In the genomic region with DNA sequence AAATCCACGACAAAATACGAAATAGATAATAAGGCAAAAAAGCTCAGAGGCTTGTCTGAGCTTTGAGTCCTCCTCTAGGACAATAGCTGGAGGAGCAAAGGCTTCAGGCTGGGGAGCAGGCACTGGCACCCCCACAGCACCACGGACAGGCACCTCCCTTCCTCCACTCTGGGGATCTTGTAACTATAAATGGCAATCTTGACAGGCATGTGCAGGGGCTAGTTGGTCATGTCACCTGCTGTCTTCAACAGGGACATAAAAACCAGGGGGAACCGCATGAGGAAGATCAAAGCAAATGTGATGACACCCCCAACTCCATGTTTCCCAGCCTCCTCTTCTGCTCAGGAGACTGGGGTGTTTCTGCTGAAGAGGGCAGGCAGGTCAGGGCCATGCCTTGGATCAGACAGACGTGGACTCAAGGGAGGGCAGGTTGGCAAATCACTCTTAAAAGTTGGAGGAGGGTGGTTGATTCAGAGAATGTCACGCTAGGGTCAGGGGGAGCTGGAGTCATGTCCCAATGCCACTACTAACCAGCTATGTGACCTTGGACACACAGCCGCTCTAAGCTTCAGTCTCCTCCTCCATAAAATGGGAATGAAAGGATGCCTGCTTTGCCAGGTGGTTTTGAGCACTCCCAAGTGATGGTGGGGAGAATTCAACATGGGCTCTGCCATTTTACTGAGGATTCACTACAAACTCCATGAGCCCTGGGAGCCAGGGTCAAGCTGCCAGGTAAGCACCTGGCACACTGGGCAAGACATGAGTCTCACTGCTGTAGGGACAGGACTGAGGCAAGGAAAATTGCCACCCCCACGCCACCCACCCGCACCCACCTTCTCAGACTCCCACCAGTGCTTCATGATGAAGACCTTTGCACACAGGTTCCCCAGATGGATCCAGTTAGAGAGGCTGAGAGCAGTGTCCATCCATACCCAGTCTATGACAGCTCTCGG, we compare ENCODE assay signal across 23 cellular contexts. TPM values are rescaled to one million over a fixed set of nuclear protein-coding genes. Genes with fewer than 3 reads are reported as not detected.
DNase-seq lines count a peak whose midpoint lies in the region; ATAC-seq and TF ChIP-seq lines count a peak whose summit lies in the region.
"Had no signal": no experiment of that assay in that cellular context is flagged by ENCODE, and none has a peak within 500 bp of the region (broad histone marks: within the 10 kb centered on the region; RNA-seq: fewer than 3 reads in every experiment).

No MANE protein-coding gene starts in this region.

- H3K4me1 Mint-ChIP-seq in stimulated activated memory B cell treated with anti-CD40 and anti-IgM and Interleukin-4, amounts not matched to agents 10 μg/mL and 1 μg/mL and 100 μg/mL, for 72 hours, result no peaks in the 10 kb centered on the region
- no peaks in the 10 kb centered on the region for H3K4me1 Mint-ChIP-seq in activated T-helper 1 cell treated with anti-CD3 and anti-CD28 coated beads, Interleukin-12 subunit alpha, Interleukin-12 subunit beta, Interleukin-2, Interleukin-4 antibody, amounts not matched to agents 30 ng/mL and 10 ng/mL and 1 ng/mL, durations not matched to agents 14 hours and 24 hours and 36 hours (ENCODE audit: low read depth)

- ATAC-seq in RWPE2 (ENCODE audit: low read depth) (no peak), GM21515 (IDR thresholded peaks at IDR 0.05; ENCODE audit: unreplicated experiment) (no peak)
- ATAC-seq in stimulated activated memory B cell treated with anti-CD40 and anti-IgM and Interleukin-4, amounts not matched to agents 10 μg/mL and 1 μg/mL and 100 μg/mL, for 72 hours, result peak; percentile 20
- ATAC-seq: HCT116, Right ventricle myocardium inferior had no signal

- DNase-seq in activated effector memory CD4-positive, alpha-beta T cell treated with anti-CD3 and anti-CD28 coated beads, Interleukin-2, amount 50 U/mL, for 16 hours, result peak; percentile 31
- DNase-seq in activated effector memory CD4-positive, alpha-beta T cell treated with Interleukin-2 at 50 U/mL for 16 hours, result no peak
- DNase-seq in RWPE2 (ENCODE audit: low spot score), result peak; percentile 55
- peak; percentile 86 for DNase-seq in esophagus muscularis mucosa (ENCODE audit: extremely low spot score)
- DNase-seq in WERI-Rb-1, result no peak
- no peak for DNase-seq in activated T-helper 1 cell treated with anti-CD3 and anti-CD28 coated beads, Interleukin-12 subunit alpha, Interleukin-12 subunit beta, Interleukin-2, Interleukin-4 antibody, amounts not matched to agents 30 ng/mL and 10 ng/mL and 1 ng/mL, durations not matched to agents 14 hours and 24 hours and 36 hours (ENCODE audit: low spot score)
- DNase-seq: DMS153, GOT3, Karpas-422, NCI-H1694, NCI-H2081, NCI-H2171, NCI-H345, NCI-H524 treated with DMSO at 0.1 percent for 48 hours, NCI-H82 had no signal

- H3K27me3 ChIP-seq in RWPE2 (ENCODE audit: insufficient read depth, poor library complexity, severe bottlenecking) (peaks cover 59% of the 10 kb centered on the region), esophagus muscularis mucosa (peaks cover 0 to 24% (median 0%) of the 10 kb centered on the region in 4 donors), WERI-Rb-1 (ENCODE audit: insufficient read depth, low read depth, severe bottlenecking) (peaks cover 41% of the 10 kb centered on the region)
- H3K27me3 ChIP-seq: BLaER1 had no signal

- no peak overlapping the region for H3K27ac ChIP-seq in RWPE2 (ENCODE audit: poor library complexity, severe bottlenecking)
- H3K27ac ChIP-seq in esophagus muscularis mucosa (replicated peaks in 1 of 4), result no peak overlapping the region
- H3K27ac ChIP-seq in WERI-Rb-1, result no peak overlapping the region
- H3K27ac ChIP-seq: BLaER1, SJSA1 had no signal

- H3K27ac Mint-ChIP-seq in stimulated activated memory B cell treated with anti-CD40 and anti-IgM and Interleukin-4, amounts not matched to agents 10 μg/mL and 1 μg/mL and 100 μg/mL, for 72 hours, result no peak overlapping the region
- no peak overlapping the region for H3K27ac Mint-ChIP-seq in activated T-helper 1 cell treated with anti-CD3 and anti-CD28 coated beads, Interleukin-12 subunit alpha, Interleukin-12 subunit beta, Interleukin-2, Interleukin-4 antibody, amounts not matched to agents 30 ng/mL and 10 ng/mL and 1 ng/mL, durations not matched to agents 14 hours and 24 hours and 36 hours
- H3K27ac Mint-ChIP-seq: CD4-positive, alpha-beta T cell had no signal

- no peak overlapping the region for H3K4me3 Mint-ChIP-seq in stimulated activated memory B cell treated with anti-CD40 and anti-IgM and Interleukin-4, amounts not matched to agents 10 μg/mL and 1 μg/mL and 100 μg/mL, for 72 hours
- H3K4me3 Mint-ChIP-seq in activated T-helper 1 cell treated with anti-CD3 and anti-CD28 coated beads, Interleukin-12 subunit alpha, Interleukin-12 subunit beta, Interleukin-2, Interleukin-4 antibody, amounts not matched to agents 30 ng/mL and 10 ng/mL and 1 ng/mL, durations not matched to agents 14 hours and 24 hours and 36 hours, result no peak overlapping the region
- H3K4me3 Mint-ChIP-seq: CD4-positive, alpha-beta T cell had no signal

- WGBS in esophagus muscularis mucosa, result 81% methylated on average over 10 of the region's 10 CpGs

- H3K9me3 Mint-ChIP-seq in stimulated activated memory B cell treated with anti-CD40 and anti-IgM and Interleukin-4, amounts not matched to agents 10 μg/mL and 1 μg/mL and 100 μg/mL, for 72 hours, result peaks cover 7% of the 10 kb centered on the region
- no peaks in the 10 kb centered on the region for H3K9me3 Mint-ChIP-seq in activated T-helper 1 cell treated with anti-CD3 and anti-CD28 coated beads, Interleukin-12 subunit alpha, Interleukin-12 subunit beta, Interleukin-2, Interleukin-4 antibody, amounts not matched to agents 30 ng/mL and 10 ng/mL and 1 ng/mL, durations not matched to agents 14 hours and 24 hours and 36 hours
- H3K9me3 Mint-ChIP-seq: CD4-positive, alpha-beta T cell had no signal

- H3K4me1 ChIP-seq in RWPE2 (ENCODE audit: insufficient read depth, poor library complexity, severe bottlenecking) (no peaks in the 10 kb centered on the region), esophagus muscularis mucosa (no peaks in the 10 kb centered on the region)
- H3K4me1 ChIP-seq: BLaER1, Caco-2, SJSA1 had no signal

- H3K9me3 ChIP-seq in RWPE2 (ENCODE audit: severe bottlenecking) (no peaks in the 10 kb centered on the region), esophagus muscularis mucosa (no peaks in the 10 kb centered on the region), WERI-Rb-1 (ENCODE audit: severe bottlenecking) (no peaks in the 10 kb centered on the region)
- H3K9me3 ChIP-seq: BLaER1 had no signal

- H3K36me3 Mint-ChIP-seq in stimulated activated memory B cell treated with anti-CD40 and anti-IgM and Interleukin-4, amounts not matched to agents 10 μg/mL and 1 μg/mL and 100 μg/mL, for 72 hours, result no peaks in the 10 kb centered on the region
- H3K36me3 Mint-ChIP-seq in activated T-helper 1 cell treated with anti-CD3 and anti-CD28 coated beads, Interleukin-12 subunit alpha, Interleukin-12 subunit beta, Interleukin-2, Interleukin-4 antibody, amounts not matched to agents 30 ng/mL and 10 ng/mL and 1 ng/mL, durations not matched to agents 14 hours and 24 hours and 36 hours (ENCODE audit: low read depth), result no peaks in the 10 kb centered on the region

- intact Hi-C loops in esophagus muscularis mucosa (cut with DNase I), result no loop called here
- intact Hi-C loops in activated T-helper 1 cell treated with anti-CD3 and anti-CD28 coated beads, Interleukin-12 subunit alpha, Interleukin-12 subunit beta, Interleukin-2, Interleukin-4 antibody, amounts not matched to agents 30 ng/mL and 10 ng/mL and 1 ng/mL, durations not matched to agents 14 hours and 24 hours and 36 hours (cut with micrococcal nuclease), result no loop called here

- no peaks in the 10 kb centered on the region for H3K36me3 ChIP-seq in RWPE2 (ENCODE audit: low read depth)
- no peaks in the 10 kb centered on the region for H3K36me3 ChIP-seq in esophagus muscularis mucosa
- H3K36me3 ChIP-seq in WERI-Rb-1, result no peaks in the 10 kb centered on the region
- H3K36me3 ChIP-seq: BLaER1, SJSA1 had no signal

- H3K4me3 ChIP-seq in RWPE2 (ENCODE audit: severe bottlenecking) (no peak overlapping the region), esophagus muscularis mucosa (no peak overlapping the region), WERI-Rb-1 (ENCODE audit: low read depth, low read length) (no peak overlapping the region)
- H3K4me3 ChIP-seq: BLaER1, SJSA1 had no signal

- TF ChIP-seq CTCF in RWPE2 (IDR thresholded peaks at IDR 0.05; ENCODE audit: poor library complexity, severe bottlenecking), result no peak
- TF ChIP-seq CTCF in esophagus muscularis mucosa (IDR thresholded peaks at IDR 0.05), result no peak
- no peak for TF ChIP-seq CTCF in WERI-Rb-1 (IDR thresholded peaks at IDR 0.05; ENCODE audit: low read depth, low read length)

- TF ChIP-seq POLR2A in esophagus muscularis mucosa (IDR thresholded peaks at IDR 0.05; ENCODE audit: low read depth), result no peak

- peaks cover 40% of the 10 kb centered on the region for H3K27me3 Mint-ChIP-seq in stimulated activated memory B cell treated with anti-CD40 and anti-IgM and Interleukin-4, amounts not matched to agents 10 μg/mL and 1 μg/mL and 100 μg/mL, for 72 hours
- peaks cover 22% of the 10 kb centered on the region for H3K27me3 Mint-ChIP-seq in activated T-helper 1 cell treated with anti-CD3 and anti-CD28 coated beads, Interleukin-12 subunit alpha, Interleukin-12 subunit beta, Interleukin-2, Interleukin-4 antibody, amounts not matched to agents 30 ng/mL and 10 ng/mL and 1 ng/mL, durations not matched to agents 14 hours and 24 hours and 36 hours (ENCODE audit: insufficient read depth)

- TF ChIP-seq EP300 in esophagus muscularis mucosa (IDR thresholded peaks at IDR 0.05), result no peak

RNA-seq across cellular contexts. Expression of gene NPEPL1, which starts 48.0 kb away (rescaled TPM):
- 10 to 100 TPM; 29.0 to 59.0 (median 50.5) TPM for total RNA-seq in esophagus muscularis mucosa
- total RNA-seq in activated T-helper 1 cell treated with anti-CD3 and anti-CD28 coated beads, Interleukin-12 subunit alpha, Interleukin-12 subunit beta, Interleukin-2, Interleukin-4 antibody, amounts not matched to agents 30 ng/mL and 10 ng/mL and 1 ng/mL, durations not matched to agents 14 hours and 24 hours and 36 hours, result 20.6 and 22.9 TPM in 2 replicates

Comparison
In these comparisons a context has a peak if more than half of its experiments do, and no peak if none do; other contexts are left out.
1. DNase-seq: peak in activated effector memory CD4-positive, alpha-beta T cell treated with anti-CD3 and anti-CD28 coated beads, Interleukin-2, amount 50 U/mL, for 16 hours (single experiment), RWPE2 (single experiment) and esophagus muscularis mucosa (single experiment); none in activated effector memory CD4-positive, alpha-beta T cell treated with Interleukin-2 at 50 U/mL for 16 hours (single experiment), WERI-Rb-1 (single experiment) and activated T-helper 1 cell treated with anti-CD3 and anti-CD28 coated beads, Interleukin-12 subunit alpha, Interleukin-12 subunit beta, Interleukin-2, Interleukin-4 antibody, amounts not matched to agents 30 ng/mL and 10 ng/mL and 1 ng/mL, durations not matched to agents 14 hours and 24 hours and 36 hours (single experiment).